Comparison of ENCODE assay signal across 9 cellular contexts in genomic region chr14:106044515-106044914, GRCh38.
"Had no signal": no experiment of that assay in that cellular context is flagged by ENCODE, and none has a peak within 500 bp of the region (broad histone marks: within the 10 kb centered on the region; RNA-seq: fewer than 3 reads in every experiment).

No MANE protein-coding gene starts in this region.

- H3K4me1 Mint-ChIP-seq: endodermal cell had no signal

- H3K36me3 Mint-ChIP-seq: activated naive CD4-positive, alpha-beta T cell treated with anti-CD3 and anti-CD28 coated beads, Interleukin-2, amount 50 U/mL, for 24 hours; stimulated activated effector memory CD8-positive, alpha-beta T cell treated with anti-CD3 and anti-CD28 coated beads, Interleukin-12 subunit alpha, Interleukin-12 subunit beta, amount 100 ng/mL, for 72 hours had no signal

- H3K4me3 Mint-ChIP-seq: activated naive CD4-positive, alpha-beta T cell treated with anti-CD3 and anti-CD28 coated beads, Interleukin-2, amount 50 U/mL, for 24 hours; central memory CD8-positive, alpha-beta T cell; endodermal cell; stimulated activated effector memory CD8-positive, alpha-beta T cell treated with anti-CD3 and anti-CD28 coated beads, Interleukin-12 subunit alpha, Interleukin-12 subunit beta, amount 100 ng/mL, for 72 hours had no signal

- H3K27ac Mint-ChIP-seq: activated naive CD4-positive, alpha-beta T cell treated with anti-CD3 and anti-CD28 coated beads, Interleukin-2, amount 50 U/mL, for 24 hours; endodermal cell; stimulated activated effector memory CD8-positive, alpha-beta T cell treated with anti-CD3 and anti-CD28 coated beads, Interleukin-12 subunit alpha, Interleukin-12 subunit beta, amount 100 ng/mL, for 72 hours had no signal

- DNase-seq: activated gamma-delta T cell, foreskin keratinocyte, hippocampal formation, occipital lobe, sigmoid colon had no signal

- ATAC-seq: foreskin keratinocyte had no signal

- H3K9me3 Mint-ChIP-seq: activated naive CD4-positive, alpha-beta T cell treated with anti-CD3 and anti-CD28 coated beads, Interleukin-2, amount 50 U/mL, for 24 hours; central memory CD8-positive, alpha-beta T cell; stimulated activated effector memory CD8-positive, alpha-beta T cell treated with anti-CD3 and anti-CD28 coated beads, Interleukin-12 subunit alpha, Interleukin-12 subunit beta, amount 100 ng/mL, for 72 hours had no signal
